In genomic region chr2:142603761-142604160, GRCh38 we compare ENCODE assay signal across 12 cellular contexts.
A peak's percentile ranks its signal among the peaks of the same experiment; 100 is the strongest.
DNase-seq lines count a peak whose midpoint lies in the region; ATAC-seq, FAIRE-seq and TF ChIP-seq lines count a peak whose summit lies in the region.
"Had no signal": no experiment of that assay in that cellular context is flagged by ENCODE, and none has a peak within 500 bp of the region (broad histone marks: within the 10 kb centered on the region; RNA-seq: fewer than 3 reads in every experiment).

No MANE protein-coding gene starts in this region.

- H3K9ac ChIP-seq in IMR-90 (ENCODE audit: low read depth, low read length): no peak overlapping the region

- H3K9me3 ChIP-seq in IMR-90 (ENCODE audit: control insufficient read depth, insufficient read depth, low read length): no peaks in the 10 kb centered on the region; the same call in 1 of the 2 replicates
- no peaks in the 10 kb centered on the region for H3K9me3 ChIP-seq in OCI-LY7 (ENCODE audit: low read length)

- no peak overlapping the region for H3K14ac ChIP-seq in IMR-90 (replicated peaks; ENCODE audit: low read depth, low read length)

- no peak for TF ChIP-seq POLR2A in IMR-90 (IDR thresholded peaks at IDR 0.05; ENCODE audit: low read depth, low read length)

- H3K56ac ChIP-seq in IMR-90 (ENCODE audit: extremely low read depth, insufficient read depth, low read length): no peak overlapping the region

- no peaks in the 10 kb centered on the region for H3K27me3 ChIP-seq in IMR-90 (ENCODE audit: control insufficient read depth, insufficient read depth, low read length)

- H3K79me1 ChIP-seq in IMR-90 (ENCODE audit: low read depth in 1 of 2, low read length in 2 of 2): no peaks in the 10 kb centered on the region

- no peak for FAIRE-seq in RCC 7860 (lab: Jason Lieb, UNC)

- H3K27ac ChIP-seq in IMR-90 (ENCODE audit: insufficient read depth, low read length) (no peak overlapping the region), OCI-LY7 (ENCODE audit: low read depth, low read length, poor library complexity, severe bottlenecking) (no peak overlapping the region)

- H3K36me3 ChIP-seq in IMR-90 (ENCODE audit: control insufficient read depth, insufficient read depth, low read length): no peaks in the 10 kb centered on the region
- H3K36me3 ChIP-seq in OCI-LY7 (ENCODE audit: insufficient read depth, low read length): no peaks in the 10 kb centered on the region

- H4K91ac ChIP-seq in IMR-90 (ENCODE audit: insufficient read depth, low read depth, low read length): no peak overlapping the region

- no peaks in the 10 kb centered on the region for H4K20me1 ChIP-seq in IMR-90 (ENCODE audit: insufficient read depth, low read length)
- H4K20me1 ChIP-seq in OCI-LY7 (ENCODE audit: insufficient read depth, low read length): no peaks in the 10 kb centered on the region

- no peaks in the 10 kb centered on the region for H3K79me2 ChIP-seq in OCI-LY7 (ENCODE audit: insufficient read depth, low read depth, low read length)

- no peak overlapping the region for H4K8ac ChIP-seq in IMR-90 (ENCODE audit: low read depth in 2 of 2, low read length in 2 of 2)

- no peak overlapping the region for H2AK9ac ChIP-seq in IMR-90 (replicated peaks; ENCODE audit: low read depth, low read length, poor library complexity)

- H4K5ac ChIP-seq in IMR-90 (ENCODE audit: low read depth, low read length): no peak overlapping the region

- POLR2A ChIA-PET in IMR-90 (lab: Charles Lee; ENCODE audit: unreplicated experiment) (no interaction called here), OCI-LY7 (lab: Charles Lee) (interaction anchor here (0.9 to 1.1 kb wide), 2 partner anchors 14 to 23 kb away, joined by 3 read pairs; no protein-coding TSS in a partner anchor)

- in situ Hi-C loops in IMR-90 (cut with MboI; ENCODE audit: low sequenced_read_pairs): no loop called here

- H3K9me2 ChIP-seq in OCI-LY7 (ENCODE audit: insufficient read depth, low read length): no peaks in the 10 kb centered on the region

- BruUV-seq in IMR-90 (replicated peaks; lab: Mats Ljungman, UMichigan) (no TSS peak), OCI-LY7 (replicated peaks; lab: Mats Ljungman, UMichigan) (no TSS peak)

- no peak overlapping the region for H2BK5ac ChIP-seq in IMR-90 (ENCODE audit: low read depth, low read length, poor library complexity, severe bottlenecking)

- no peak overlapping the region for H2BK20ac ChIP-seq in IMR-90 (ENCODE audit: low read depth, low read length)

- H3K4me2 ChIP-seq in IMR-90 (ENCODE audit: low read depth, low read length): no peak overlapping the region
- H3K4me2 ChIP-seq in OCI-LY7 (ENCODE audit: low read length): no peak overlapping the region

- ATAC-seq in IMR-90 (ENCODE audit: low read depth): no peak
- ATAC-seq: natural killer cell had no signal

- TF ChIP-seq RAD21 in IMR-90 (IDR thresholded peaks at IDR 0.05; ENCODE audit: low read length): peak; percentile 48

- DNase-seq in IMR-90: no peak
- DNase-seq in OCI-LY7 (ENCODE audit: low spot score): no peak
- peak; percentile 19 for DNase-seq in dedifferentiated amniotic fluid mesenchymal stem cell (ENCODE audit: extremely low spot score)
- DNase-seq in pons (ENCODE audit: low spot score): peak; percentile 12
- no peak for DNase-seq in activated effector memory CD4-positive, alpha-beta T cell treated with Interleukin-2 at 50 U/mL for 16 hours
- no peak for DNase-seq in mesenteric fat pad (ENCODE audit: low spot score)
- no peak for DNase-seq in GM19240 (ENCODE audit: insufficient read length, low spot score)
- no peak for DNase-seq in RCC 7860 (ENCODE audit: low spot score)
- DNase-seq: activated CD4-positive, alpha-beta T cell treated with anti-CD3 and anti-CD28 coated beads, Interleukin-2, amount 50 U/mL, for 4 hours; KG1; natural killer cell; stimulated activated CD4-positive, alpha-beta T cell treated with anti-CD3 and anti-CD28 coated beads, Interleukin-15, amount 100 ng/mL, for 24 hours had no signal

- H2BK15ac ChIP-seq in IMR-90 (ENCODE audit: low read depth, low read length): no peak overlapping the region

- no peak overlapping the region for H3K23ac ChIP-seq in IMR-90 (ENCODE audit: low read depth, low read length)

- H3K4ac ChIP-seq in IMR-90 (ENCODE audit: low read depth, low read length): no peak overlapping the region

- no peak overlapping the region for H3K18ac ChIP-seq in IMR-90 (ENCODE audit: low read depth, low read length)

- dilution Hi-C loops in IMR-90 (cut with HindIII; ENCODE audit: low sequenced_read_pairs, unreplicated experiment): no loop called here

- WGBS in IMR-90 (ENCODE audit: extremely low coverage in 2 of 2, insufficient read length in 1 of 2), 2 experiments: no CpG with 5 or more reads among the region's 1 CpG

- H3K4me3 ChIP-seq in IMR-90 (ENCODE audit: insufficient read depth, low read depth, low read length) (no peak overlapping the region), OCI-LY7 (ENCODE audit: low read depth, low read length, poor library complexity, severe bottlenecking) (no peak overlapping the region)

- CTCF ChIA-PET in IMR-90 (lab: Yijun Ruan, JAX): interaction anchor here (0.6 kb wide), 3 partner anchors 14 to 1627 kb away, joined by 3 to 4 read pairs (median 3); no protein-coding TSS in a partner anchor
- CTCF ChIA-PET in OCI-LY7 (lab: Charles Lee; ENCODE audit: unreplicated experiment): no interaction called here

- TF ChIP-seq CTCF in IMR-90 (conservative IDR thresholded peaks at IDR 0.05; ENCODE audit: low read depth, low read length): peak; percentile 42
- TF ChIP-seq CTCF in OCI-LY7 (conservative IDR thresholded peaks at IDR 0.05; ENCODE audit: low read length): peak; percentile 66

- H3K9me1 ChIP-seq in IMR-90 (ENCODE audit: insufficient read depth, low read length): 0 out of 2 replicates have a peak, but pooled peaks cover 3% of the 10 kb centered on the region

- no peak overlapping the region for H2AFZ ChIP-seq in IMR-90 (replicated peaks; ENCODE audit: low read length, poor library complexity)
- no peak overlapping the region for H2AFZ ChIP-seq in OCI-LY7 (ENCODE audit: low read length)

- H3K4me1 ChIP-seq in IMR-90 (ENCODE audit: control insufficient read depth, insufficient read depth, low read length) (peaks cover under 1% of the 10 kb centered on the region; the same call in 1 of the 2 replicates), OCI-LY7 (ENCODE audit: insufficient read depth, low read length, poor library complexity, severe bottlenecking) (no peaks in the 10 kb centered on the region)

- H2BK120ac ChIP-seq in IMR-90 (ENCODE audit: low read depth, low read length): no peak overlapping the region

- intact Hi-C loops in IMR-90 (cut with micrococcal nuclease) (loop anchor here (10.0 kb wide), 1 partner anchor 439 kb away; no protein-coding TSS in a partner anchor), OCI-LY7 (cut with micrococcal nuclease; ENCODE audit: unreplicated experiment) (no loop called here)

- no peak overlapping the region for H2AK5ac ChIP-seq in IMR-90 (ENCODE audit: low read depth, low read length)

TF ChIP-seq in IMR-90, 13 proteins besides CTCF, POLR2A, EP300 and RAD21:
- 0 out of 2 replicates have a peak, but pooled peaks have one; percentile 19 for TF ChIP-seq SMC3 (IDR thresholded peaks at IDR 0.05; ENCODE audit: low read depth, low read length)
- no peak for TF ChIP-seq MAZ (IDR thresholded peaks at IDR 0.05; ENCODE audit: borderline replicate concordance, low read depth, low read length)

Comparison
In these comparisons a context has a peak if more than half of its experiments do, and no peak if none do; other contexts are left out.
1. DNase-seq: peak in dedifferentiated amniotic fluid mesenchymal stem cell (single experiment) and pons (single experiment); none in IMR-90 (single experiment), OCI-LY7 (single experiment), activated effector memory CD4-positive, alpha-beta T cell treated with Interleukin-2 at 50 U/mL for 16 hours (single experiment), mesenteric fat pad (single experiment), GM19240 (single experiment) and RCC 7860 (single experiment).